In genomic region chr5:74248576-74248975, GRCh38 we compare ENCODE assay signal across 16 cellular contexts.
DNase-seq lines count a peak whose midpoint lies in the region; ATAC-seq and TF ChIP-seq lines count a peak whose summit lies in the region.
"Had no signal": no experiment of that assay in that cellular context is flagged by ENCODE, and none has a peak within 500 bp of the region (broad histone marks: within the 10 kb centered on the region; RNA-seq: fewer than 3 reads in every experiment).

No MANE protein-coding gene starts in this region.

- intact Hi-C loops in breast epithelium (cut with DNase I; ENCODE audit: low total_unique reads), result no loop called here
- intact Hi-C loops in MCF 10A (cut with micrococcal nuclease), result no loop called here

- no peak for ATAC-seq in GM21360 (IDR thresholded peaks at IDR 0.05; ENCODE audit: unreplicated experiment)
- ATAC-seq: HCT116, HepG2 had no signal

- DNase-seq in breast epithelium (ENCODE audit: low spot score in 2 of 2) (peak in 1 of 2 donors; percentile 38), MCF 10A (ENCODE audit: unreplicated experiment) (no peak), epithelial cell of prostate (ENCODE audit: low read depth, low spot score) (no peak), immature natural killer cell (no peak)
- DNase-seq in effector CD4-positive, alpha-beta T cell, result no peak
- DNase-seq: 8988T; AML-193; Caco-2; CD8-positive, alpha-beta memory T cell; GF-D8; GM23248 had no signal

- no peaks in the 10 kb centered on the region for H3K27me3 ChIP-seq in breast epithelium
- H3K27me3 ChIP-seq: BLaER1 had no signal

- H3K4me3 Mint-ChIP-seq in MCF 10A (ENCODE audit: unreplicated experiment) (no peak overlapping the region), nephron (no peak overlapping the region), immature natural killer cell (no peak overlapping the region)
- H3K4me3 Mint-ChIP-seq: CD8-positive, alpha-beta memory T cell had no signal

- TF ChIP-seq CTCF in breast epithelium (IDR thresholded peaks at IDR 0.05) (no peak), MCF 10A (IDR thresholded peaks at IDR 0.05; ENCODE audit: unreplicated experiment) (no peak), nephron (IDR thresholded peaks at IDR 0.05; ENCODE audit: unreplicated experiment in 3 of 3) (no peak)

- peak overlapping the region; percentile 27 to 49 for H3K27ac ChIP-seq in breast epithelium
- H3K27ac ChIP-seq in epithelial cell of prostate, result peak overlapping the region; percentile 23
- H3K27ac ChIP-seq: BLaER1, GM23248 had no signal

- POLR2A ChIA-PET in MCF 10A (lab: Yijun Ruan, JAX), result interaction anchor here (0.7 to 1.5 kb wide), 3 partner anchors 9 to 395 kb away, joined by 3 to 7 read pairs (median 7); partner anchors contain the start of gene ENC1

- H3K36me3 Mint-ChIP-seq in MCF 10A (ENCODE audit: insufficient read depth, unreplicated experiment) (no peaks in the 10 kb centered on the region), nephron (ENCODE audit: low read depth) (no peaks in the 10 kb centered on the region), immature natural killer cell (no peaks in the 10 kb centered on the region)
- H3K36me3 Mint-ChIP-seq: CD8-positive, alpha-beta memory T cell had no signal

- H3K9me3 Mint-ChIP-seq in MCF 10A (ENCODE audit: unreplicated experiment), result no peaks in the 10 kb centered on the region
- H3K9me3 Mint-ChIP-seq in nephron, result no peaks in the 10 kb centered on the region
- peaks cover 0 to 1% (median 0%) of the 10 kb centered on the region in 6 donors for H3K9me3 Mint-ChIP-seq in immature natural killer cell
- H3K9me3 Mint-ChIP-seq: CD8-positive, alpha-beta memory T cell had no signal

- H3K4me3 ChIP-seq in breast epithelium, result no peak overlapping the region
- H3K4me3 ChIP-seq: BLaER1, GM23248 had no signal

- H3K9me3 ChIP-seq in breast epithelium, result no peaks in the 10 kb centered on the region
- H3K9me3 ChIP-seq: BLaER1, Caco-2 had no signal

- peaks cover 0 to 4% of the 10 kb centered on the region in 2 donors for H3K4me1 ChIP-seq in breast epithelium
- H3K4me1 ChIP-seq: BLaER1 had no signal

- TF ChIP-seq POLR2A in breast epithelium (IDR thresholded peaks at IDR 0.05), result no peak

- BruUV-seq in MCF 10A (replicated peaks; lab: Mats Ljungman, UMichigan), result no TSS peak

- H3K27me3 Mint-ChIP-seq in MCF 10A (ENCODE audit: insufficient read depth, unreplicated experiment) (no peaks in the 10 kb centered on the region), nephron (ENCODE audit: low read depth) (no peaks in the 10 kb centered on the region), immature natural killer cell (ENCODE audit: low read depth in 3 of 3) (peaks cover 0 to 7% (median 3%) of the 10 kb centered on the region in 3 donors)

- H3K27ac Mint-ChIP-seq in MCF 10A (ENCODE audit: low read depth, unreplicated experiment), result no peak overlapping the region
- H3K27ac Mint-ChIP-seq in nephron, result peak overlapping the region; percentile 5 to 49 (median 31)
- no peak overlapping the region for H3K27ac Mint-ChIP-seq in immature natural killer cell

- CTCF ChIA-PET in MCF 10A (lab: Yijun Ruan, JAX), result no interaction called here

- H3K36me3 ChIP-seq in breast epithelium, result no peaks in the 10 kb centered on the region
- H3K36me3 ChIP-seq: BLaER1 had no signal

- H3K4me1 Mint-ChIP-seq in MCF 10A (ENCODE audit: insufficient read depth, unreplicated experiment), result peaks cover 24% of the 10 kb centered on the region
- peaks cover 35% of the 10 kb centered on the region for H3K4me1 Mint-ChIP-seq in nephron
- no peaks in the 10 kb centered on the region for H3K4me1 Mint-ChIP-seq in immature natural killer cell
- H3K4me1 Mint-ChIP-seq: CD8-positive, alpha-beta memory T cell had no signal

Comparison
In these comparisons a context has a peak if more than half of its experiments do, and no peak if none do; other contexts are left out.
1. H3K27ac Mint-ChIP-seq: peak in nephron (3 of 3); none in MCF 10A (single experiment) and immature natural killer cell (0 of 6).